21 cellular contexts compared by ENCODE assay signal in the genomic region with DNA sequence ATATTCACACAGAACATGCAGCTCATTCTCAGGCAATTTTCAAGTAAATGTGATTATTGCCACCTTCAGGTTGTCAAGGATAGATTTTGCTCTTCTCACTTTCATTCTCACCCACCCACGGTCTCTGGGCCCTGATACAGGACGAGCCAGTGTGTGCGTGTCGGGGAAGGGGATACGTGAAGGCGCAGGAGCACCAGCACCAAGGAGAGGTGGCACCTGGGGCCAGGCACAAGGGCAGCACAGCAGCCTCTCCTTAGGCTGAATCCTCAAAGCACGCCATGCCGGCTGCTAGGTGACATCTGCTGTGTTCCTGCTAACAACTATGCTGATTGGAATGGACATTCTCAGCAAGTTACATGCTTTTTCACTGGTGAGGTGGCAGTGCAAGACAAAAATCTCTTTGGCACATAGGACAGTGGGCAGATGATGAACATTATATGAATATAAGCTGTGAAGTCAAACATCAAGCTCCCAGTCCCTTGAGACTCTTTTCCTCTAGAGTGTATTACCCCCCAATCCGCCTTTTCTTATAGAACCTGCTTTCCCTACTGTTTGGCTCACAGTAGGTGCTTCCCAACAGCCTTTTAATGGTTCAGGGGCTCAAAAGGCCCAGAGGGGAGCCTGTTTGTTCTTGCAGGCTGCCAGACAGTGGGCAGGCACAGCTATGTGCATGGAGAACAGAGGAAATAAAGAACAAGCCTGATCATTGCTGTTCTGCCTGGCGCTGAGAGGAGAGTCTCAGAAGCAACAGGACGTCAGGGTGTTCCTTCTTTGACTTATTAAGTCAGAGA. TPM values are rescaled to one million over a fixed set of nuclear protein-coding genes. Genes with fewer than 3 reads are reported as not detected.
DNase-seq lines count a peak whose midpoint lies in the region; TF ChIP-seq lines count a peak whose summit lies in the region.
"Had no signal": no experiment of that assay in that cellular context is flagged by ENCODE, and none has a peak within 500 bp of the region (broad histone marks: within the 10 kb centered on the region; RNA-seq: fewer than 3 reads in every experiment).

No MANE protein-coding gene starts in this region.

- H3K36me3 Mint-ChIP-seq in brain = no peaks in the 10 kb centered on the region

- H2AFZ ChIP-seq in mammary epithelial cell (ENCODE audit: low read depth, low read length) = peak overlapping the region; percentile 1

- intact Hi-C loops in mammary epithelial cell (cut with micrococcal nuclease) = loop anchor here (10.0 kb wide), 1 partner anchor 786 kb away; no protein-coding TSS in a partner anchor
- intact Hi-C loops in breast epithelium (cut with DNase I; ENCODE audit: low total_unique reads) = no loop called here
- intact Hi-C loops in cardiac septum (cut with DNase I) = loop anchor here (10.0 kb wide), 1 partner anchor 566 kb away; a partner anchor contains a TSS
- intact Hi-C loops in transverse colon (cut with DNase I; ENCODE audit: low total_unique reads) = loop anchor here (5.0 kb wide), 1 partner anchor 1868 kb away; a partner anchor contains a TSS

- H3K9me3 ChIP-seq in mammary epithelial cell (replicated peaks; ENCODE audit: insufficient read depth, low read length) (no peaks in the 10 kb centered on the region), breast epithelium (no peaks in the 10 kb centered on the region), iPS-20b (ENCODE audit: insufficient read depth, low read depth, low read length) (no peaks in the 10 kb centered on the region), transverse colon (no peaks in the 10 kb centered on the region)
- H3K9me3 ChIP-seq: BLaER1 had no signal

- H3K4me3 ChIP-seq in mammary epithelial cell (replicated peaks in 1 of 3; ENCODE audit: insufficient read depth in 1 of 3, low read depth in 2 of 3, low read length in 3 of 3) = no peak overlapping the region
- no peak overlapping the region for H3K4me3 ChIP-seq in breast epithelium
- peak overlapping the region; percentile 49; the same call in 1 of the 2 replicates for H3K4me3 ChIP-seq in iPS-20b (ENCODE audit: low read length)
- H3K4me3 ChIP-seq in transverse colon = no peak overlapping the region
- H3K4me3 ChIP-seq: BLaER1 had no signal

- H3K9ac ChIP-seq in mammary epithelial cell (ENCODE audit: insufficient read depth, low read length) = no peak overlapping the region
- no peak overlapping the region; the same call in 1 of the 2 replicates for H3K9ac ChIP-seq in iPS-20b (ENCODE audit: low read depth, low read length)
- H3K9ac ChIP-seq: BLaER1 had no signal

- dilution Hi-C loops in mammary epithelial cell (cut with HindIII; ENCODE audit: low sequenced_read_pairs) = loop anchor here (25.0 kb wide), 1 partner anchor 668 kb away; no protein-coding TSS in a partner anchor

- H3K36me3 ChIP-seq in mammary epithelial cell (ENCODE audit: insufficient read depth, low read length) = no peaks in the 10 kb centered on the region
- H3K36me3 ChIP-seq in breast epithelium = no peaks in the 10 kb centered on the region
- H3K36me3 ChIP-seq in iPS-20b (ENCODE audit: insufficient read depth, low read depth, low read length) = no peaks in the 10 kb centered on the region
- no peaks in the 10 kb centered on the region for H3K36me3 ChIP-seq in transverse colon
- H3K36me3 ChIP-seq: BLaER1 had no signal

- no peak overlapping the region for H3K4me2 ChIP-seq in mammary epithelial cell (ENCODE audit: insufficient read depth, low read depth, low read length)
- H3K4me2 ChIP-seq: BLaER1 had no signal

- H3K27ac ChIP-seq in mammary epithelial cell (ENCODE audit: insufficient read depth, low read depth, low read length) (no peak overlapping the region), breast epithelium (no peak overlapping the region), iPS-20b (ENCODE audit: low read length) (no peak overlapping the region), transverse colon (no peak overlapping the region)
- H3K27ac ChIP-seq: 22Rv1, BLaER1 had no signal

- H3K4me1 ChIP-seq in mammary epithelial cell (ENCODE audit: insufficient read depth, low read length) (no peaks in the 10 kb centered on the region), breast epithelium (no peaks in the 10 kb centered on the region), iPS-20b (ENCODE audit: insufficient read depth, low read length) (peaks cover 22% of the 10 kb centered on the region; the same call in 1 of the 2 replicates), transverse colon (no peaks in the 10 kb centered on the region)
- H3K4me1 ChIP-seq: BLaER1 had no signal

- no peaks in the 10 kb centered on the region for H3K27me3 ChIP-seq in mammary epithelial cell (ENCODE audit: insufficient read depth, low read length)
- no peaks in the 10 kb centered on the region for H3K27me3 ChIP-seq in breast epithelium
- no peaks in the 10 kb centered on the region for H3K27me3 ChIP-seq in iPS-20b (ENCODE audit: insufficient read depth, low read length)
- no peaks in the 10 kb centered on the region for H3K27me3 ChIP-seq in transverse colon
- H3K27me3 ChIP-seq: BLaER1 had no signal

- H3K27ac Mint-ChIP-seq in brain = peak overlapping the region in 4 of 5 experiments; percentile 21 to 87 (median 72)
- H3K27ac Mint-ChIP-seq: CD4-positive, alpha-beta T cell had no signal

- WGBS in mammary epithelial cell (ENCODE audit: low coverage, missing lambda C conversion rate) = 42% methylated on average over 3 of the region's 11 CpGs
- 73 to 87% methylated on average over 6 to 11 of the region's 11 CpGs for WGBS in transverse colon (ENCODE audit: low coverage in 1 of 2), 2 donors

- no peak for DNase-seq in mammary epithelial cell
- DNase-seq in breast epithelium (ENCODE audit: low spot score in 2 of 2) = no peak
- no peak for DNase-seq in cardiac septum (ENCODE audit: low spot score)
- no peak for DNase-seq in activated effector memory CD4-positive, alpha-beta T cell treated with anti-CD3 and anti-CD28 coated beads, Interleukin-2, amount 50 U/mL, for 16 hours
- DNase-seq in dermis blood vessel endothelial cell = no peak
- DNase-seq in transverse colon = no peak
- DNase-seq: ACHN; CD4-positive, alpha-beta T cell; KBM-7; MM.1S; NCI-H1048; NCI-H1417 treated with DMSO at 0.1 percent for 48 hours; NCI-H187; NCI-H510A; NCI-H774; NK-92 treated with Interleukin-12 subunit alpha and Interleukin-12 subunit beta, amount 100 ng/mL, for 24 hours had no signal

- no TSS peak for BruUV-seq in mammary epithelial cell (replicated peaks; lab: Mats Ljungman, UMichigan)

- H3K79me2 ChIP-seq in mammary epithelial cell (ENCODE audit: insufficient read depth, low read length) = no peaks in the 10 kb centered on the region

- H3K4me1 Mint-ChIP-seq in brain = peaks cover 20% of the 10 kb centered on the region

- in situ Hi-C loops in mammary epithelial cell (cut with MboI; ENCODE audit: low sequenced_read_pairs in 2 of 2) = no loop called here
- in situ Hi-C loops in transverse colon (cut with MboI; ENCODE audit: low pct_ligation_motif_present in 1 of 4, low pct_unique_long_range_greater_than_20kb in 1 of 4, low sequenced_read_pairs in 3 of 4) = loop anchor here in 1 of 4 donors (10.0 kb wide), 1 partner anchor 54 kb away; no protein-coding TSS in a partner anchor

- H3K27me3 Mint-ChIP-seq in brain = peaks cover 21% of the 10 kb centered on the region

- TF ChIP-seq CTCF in mammary epithelial cell (conservative IDR thresholded peaks at IDR 0.05 in 1 of 2, IDR thresholded peaks at IDR 0.05 in 1 of 2; ENCODE audit: extremely low read depth in 1 of 2, insufficient read depth in 1 of 2, low read depth in 1 of 2, low read length in 2 of 2) (no peak), breast epithelium (IDR thresholded peaks at IDR 0.05) (no peak), brain (conservative IDR thresholded peaks at IDR 0.05) (no peak), transverse colon (IDR thresholded peaks at IDR 0.05) (no peak)

- no peaks in the 10 kb centered on the region for H4K20me1 ChIP-seq in mammary epithelial cell (ENCODE audit: insufficient read depth, low read length)
- H4K20me1 ChIP-seq: BLaER1 had no signal

- TF ChIP-seq POLR2A in breast epithelium (IDR thresholded peaks at IDR 0.05) (no peak), transverse colon (IDR thresholded peaks at IDR 0.05) (no peak)

- H3K9me3 Mint-ChIP-seq in brain = no peaks in the 10 kb centered on the region
- H3K9me3 Mint-ChIP-seq: CD4-positive, alpha-beta T cell had no signal

- no peak for TF ChIP-seq EP300 in transverse colon (IDR thresholded peaks at IDR 0.05; ENCODE audit: low read depth)

- H3K4me3 Mint-ChIP-seq in brain = peak overlapping the region in 2 of 5 experiments; percentile 18 to 29
- H3K4me3 Mint-ChIP-seq: CD4-positive, alpha-beta T cell had no signal

- CTCF ChIA-PET in mammary epithelial cell (lab: Charles Lee; ENCODE audit: low non-redundant PET) = no interaction called here

RNA-seq across cellular contexts. Expression of a gene that starts 14.4 kb away (rescaled TPM):
- total RNA-seq in mammary epithelial cell (not detected), breast epithelium (10 to 100 TPM; 32.3 to 83.2 (median 81.9) TPM), cardiac septum (22.5 TPM), dermis blood vessel endothelial cell (0.17 TPM in 1 of 2 replicates, not detected in the other), transverse colon (10 to 100 TPM in 2 of 4 donors, 1 to 10 TPM in 2; 4.1 to 16.7 (median 9.9) TPM)
- polyA plus RNA-seq in mammary epithelial cell (not detected), brain (ENCODE audit: insufficient read depth, low read depth, low replicate concordance) (10.7 TPM)
- not detected for polyA minus RNA-seq in mammary epithelial cell
- total RNA-seq: CD4-positive, alpha-beta T cell; G401 had no signal

RNA-seq across cellular contexts. Expression of a gene that starts 47.6 kb away (rescaled TPM):
- total RNA-seq in mammary epithelial cell (under 1 TPM in 1 of 2 donors, not detected in 1; 0.67 TPM), breast epithelium (10 to 100 TPM in 2 of 3 donors, 1 to 10 TPM in 1; 5.2 to 22.6 (median 15.2) TPM), cardiac septum (1.0 TPM), dermis blood vessel endothelial cell (under 0.01 and 0.09 TPM in 2 replicates), transverse colon (1 to 10 TPM; 3.4 to 6.5 (median 5.1) TPM)
- polyA plus RNA-seq in mammary epithelial cell (0.03 TPM), brain (ENCODE audit: insufficient read depth, low read depth, low replicate concordance) (86.2 TPM)
- polyA minus RNA-seq in mammary epithelial cell = not detected
- total RNA-seq: CD4-positive, alpha-beta T cell; G401 had no signal
